8 cellular contexts compared by ENCODE assay signal in genomic region chr9:14846871-14847311, GRCh38.
DNase-seq lines count a peak whose midpoint lies in the region; ATAC-seq and TF ChIP-seq lines count a peak whose summit lies in the region.

No MANE protein-coding gene starts in this region.

- no peaks in the 10 kb centered on the region for H3F3A ChIP-seq in DOHH2 (ENCODE audit: control insufficient read depth, insufficient read depth)

- H4K20me1 ChIP-seq in DOHH2 (ENCODE audit: control insufficient read depth, insufficient read depth, low read depth, low read length), result no peaks in the 10 kb centered on the region

- no peaks in the 10 kb centered on the region for H3K4me1 ChIP-seq in DOHH2 (ENCODE audit: control insufficient read depth, low read length)
- no peaks in the 10 kb centered on the region for H3K4me1 ChIP-seq in Panc1 (ENCODE audit: control insufficient read depth, insufficient read depth, low read length)
- no peaks in the 10 kb centered on the region for H3K4me1 ChIP-seq in right cardiac atrium (ENCODE audit: control insufficient read depth, insufficient read depth, low read length)

- H3K27me3 ChIP-seq in DOHH2 (ENCODE audit: control insufficient read depth, low read length) (peaks cover 4% of the 10 kb centered on the region; the same call in 1 of the 2 replicates), Panc1 (ENCODE audit: control insufficient read depth, insufficient read depth, low read length) (no peaks in the 10 kb centered on the region), right cardiac atrium (ENCODE audit: control insufficient read depth, insufficient read depth) (no peaks in the 10 kb centered on the region)

- no peak overlapping the region for H3K4me2 ChIP-seq in DOHH2 (ENCODE audit: low read length)

- in situ Hi-C loops in Panc1 (cut with HindIII; ENCODE audit: low pct_unique_long_range_greater_than_20kb, low sequenced_read_pairs), result no loop called here

- intact Hi-C loops in Panc1 (cut with micrococcal nuclease; ENCODE audit: unreplicated experiment), result no loop called here
- intact Hi-C loops in right cardiac atrium (cut with DNase I), result no loop called here

- H3K27ac ChIP-seq in DOHH2 (ENCODE audit: low read depth, low read length), result no peak overlapping the region
- no peak overlapping the region for H3K27ac ChIP-seq in Panc1 (ENCODE audit: low read length)
- no peak overlapping the region for H3K27ac ChIP-seq in right cardiac atrium (ENCODE audit: low read length)

- H3K9me2 ChIP-seq in DOHH2 (replicated peaks; ENCODE audit: control insufficient read depth, low read length), result no peaks in the 10 kb centered on the region

- no peaks in the 10 kb centered on the region for H3K9me3 ChIP-seq in DOHH2 (ENCODE audit: control insufficient read depth, insufficient read depth, low read length)
- H3K9me3 ChIP-seq in Panc1 (ENCODE audit: control insufficient read depth, insufficient read depth, low read depth, low read length), result no peaks in the 10 kb centered on the region
- H3K9me3 ChIP-seq in right cardiac atrium (ENCODE audit: control insufficient read depth, low read length), result no peaks in the 10 kb centered on the region

- 22% methylated on average over 3 of the region's 3 CpGs for WGBS in right cardiac atrium

- H3K79me2 ChIP-seq in DOHH2 (ENCODE audit: control insufficient read depth, low read length), result no peaks in the 10 kb centered on the region

- CTCF ChIA-PET in Panc1 (lab: Charles Lee), result no interaction called here

- no TSS peak for BruUV-seq in Panc1 (replicated peaks; lab: Mats Ljungman, UMichigan)

- TF ChIP-seq CTCF in DOHH2 (IDR thresholded peaks at IDR 0.05; ENCODE audit: low read depth, low read length, poor library complexity, severe bottlenecking), result peak; percentile 88
- TF ChIP-seq CTCF in GM20000 (IDR thresholded peaks at IDR 0.05; ENCODE audit: extremely low read depth, missing control alignments), result peak; percentile 72
- TF ChIP-seq CTCF in Panc1 (IDR thresholded peaks at IDR 0.05), result peak; percentile 67

- H3K36me3 ChIP-seq in DOHH2 (ENCODE audit: control insufficient read depth, low read length), result no peaks in the 10 kb centered on the region
- H3K36me3 ChIP-seq in Panc1 (ENCODE audit: control insufficient read depth, insufficient read depth, low read length), result no peaks in the 10 kb centered on the region

- DNase-seq in GM20000 (ENCODE audit: low spot score) (peak; percentile 63), Panc1 (ENCODE audit: low read depth, low spot score) (peak; percentile 5), right cardiac atrium (peak; percentile 66 to 80 (median 76)), occipital lobe (lab: John Stamatoyannopoulos, UW) (no peak)
- peak; percentile 2 for DNase-seq in activated effector memory CD4-positive, alpha-beta T cell treated with Interleukin-2 at 50 U/mL for 16 hours
- DNase-seq in stimulated activated CD4-positive, alpha-beta T cell treated with anti-CD3 and anti-CD28 coated beads, Interleukin-1b, Interleukin-23, amount 100 ng/mL, for 24 hours (ENCODE audit: low read depth in 4 of 4, low spot score in 1 of 4), result peak; percentile 34 to 44 (median 38)

- POLR2A ChIA-PET in Panc1 (lab: Charles Lee), result no interaction called here

- ATAC-seq in HG03558 (IDR thresholded peaks at IDR 0.05; ENCODE audit: extremely low read depth, unreplicated experiment) (peak; percentile 85), Panc1 (no peak), right cardiac atrium (peak; percentile 51 to 62)

- H3K4me3 ChIP-seq in DOHH2 (ENCODE audit: low read length) (no peak overlapping the region), Panc1 (ENCODE audit: low read depth in 2 of 2, low read length in 2 of 2) (no peak overlapping the region), right cardiac atrium (ENCODE audit: low read length) (no peak overlapping the region)
